In the genomic region with DNA sequence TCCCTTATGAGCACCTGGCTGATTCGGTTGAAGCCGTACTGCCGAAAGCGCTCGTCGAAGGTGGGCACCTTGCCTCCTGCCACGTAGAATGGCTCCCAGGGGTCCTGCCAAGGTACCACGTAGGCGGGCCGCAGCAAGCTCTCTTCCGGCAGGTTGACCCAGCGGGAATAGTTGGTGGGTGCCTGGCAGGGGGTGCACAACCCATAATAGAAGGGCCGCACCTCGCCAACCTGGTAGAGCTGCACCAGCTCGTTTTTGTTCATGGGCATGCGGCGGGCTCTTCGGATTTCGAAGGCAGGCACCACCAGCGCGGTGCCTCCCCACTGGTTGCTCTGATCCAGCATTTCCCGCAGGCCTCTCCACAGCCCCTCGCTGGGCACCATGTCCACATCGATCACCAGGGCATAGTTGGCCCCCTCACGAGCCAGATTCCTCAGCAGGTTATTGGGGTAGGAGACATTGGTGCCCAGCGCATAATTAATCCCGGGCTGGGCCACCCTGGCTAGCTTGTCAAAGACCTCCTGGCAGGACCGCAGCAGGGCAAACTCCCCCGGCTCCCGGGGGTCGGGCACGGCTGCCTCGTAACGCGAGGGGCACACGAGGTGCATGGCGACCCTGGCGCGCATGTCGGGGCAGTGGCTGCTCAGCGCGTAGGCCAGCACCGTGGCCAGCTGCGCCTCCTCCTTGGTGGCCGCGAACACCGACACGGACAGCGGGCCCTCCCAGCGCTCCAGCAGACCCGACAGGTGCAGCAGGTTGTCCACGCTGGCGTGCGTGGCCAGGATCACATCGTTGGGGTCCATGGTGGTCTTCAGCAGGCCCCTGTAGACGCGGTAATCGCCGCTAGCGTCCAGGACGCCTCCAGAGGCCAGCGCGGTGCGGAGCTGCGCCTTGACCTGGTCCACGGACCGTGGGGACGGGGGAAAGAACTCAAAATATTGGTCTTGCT, we compare ENCODE assay signal across 6 cellular contexts. TPM values are rescaled to one million over a fixed set of nuclear protein-coding genes. Genes with fewer than 3 reads are reported as not detected.
DNase-seq lines count a peak whose midpoint lies in the region; ATAC-seq and TF ChIP-seq lines count a peak whose summit lies in the region.

No MANE protein-coding gene starts in this region.

- H3K4me1 ChIP-seq in thoracic aorta (ENCODE audit: control insufficient read depth in 1 of 2, low read depth in 2 of 2), result peaks cover 25 to 41% of the 10 kb centered on the region in 2 donors

- no peaks in the 10 kb centered on the region for H3K9me3 ChIP-seq in thoracic aorta

- H3K27me3 ChIP-seq in thoracic aorta (replicated peaks; ENCODE audit: insufficient read depth), result no peaks in the 10 kb centered on the region

- intact Hi-C loops in Right ventricle myocardium superior (cut with DNase I), result no loop called here

- H3K27ac ChIP-seq in thoracic aorta, result peak overlapping the region; percentile 84

- DNase-seq in stimulated activated CD4-positive, alpha-beta T cell treated with anti-CD3 and anti-CD28 coated beads, Interleukin-15, amount 100 ng/mL, for 24 hours, result peak; percentile 20
- no peak for DNase-seq in stimulated activated CD4-positive, alpha-beta T cell treated with anti-CD3 and anti-CD28 coated beads, Interleukin-1b, Interleukin-23, amount 100 ng/mL, for 48 hours
- no peak for DNase-seq in Right ventricle myocardium superior
- no peak for DNase-seq in thoracic aorta (ENCODE audit: low spot score)

- ATAC-seq in Right ventricle myocardium superior (ENCODE audit: poor library complexity) (peak; percentile 18), thoracic aorta (ENCODE audit: insufficient number of reproducible peaks, low FRiP score, low read depth) (no peak), GM19328 (IDR thresholded peaks at IDR 0.05; ENCODE audit: unreplicated experiment) (no peak), GM18867 (IDR thresholded peaks at IDR 0.05; ENCODE audit: unreplicated experiment) (no peak)

- no peak for TF ChIP-seq CTCF in thoracic aorta (IDR thresholded peaks at IDR 0.05)

- peaks cover under 1% of the 10 kb centered on the region for H3K36me3 ChIP-seq in thoracic aorta

- H3K4me3 ChIP-seq in thoracic aorta, result peak overlapping the region; percentile 94

RNA-seq across cellular contexts. Expression of a gene that starts 0.7 kb away (rescaled TPM):
- total RNA-seq in Right ventricle myocardium superior, result 51.3 TPM
- 10 to 100 TPM; 15.7 to 34.1 TPM for total RNA-seq in thoracic aorta

RNA-seq across cellular contexts. Expression of a gene that starts 1.8 kb away (rescaled TPM):
- total RNA-seq in Right ventricle myocardium superior (15.1 TPM), thoracic aorta (10 to 100 TPM; 35.0 to 48.1 TPM)

RNA-seq across cellular contexts. Expression of a gene that starts 10.5 kb away (rescaled TPM):
- total RNA-seq in Right ventricle myocardium superior (1.0 TPM), thoracic aorta (1 to 10 TPM; 7.7 to 7.8 TPM)

RNA-seq across cellular contexts. Expression of a gene that starts 24.8 kb away (rescaled TPM):
- total RNA-seq in Right ventricle myocardium superior (16.3 TPM), thoracic aorta (1 to 10 TPM; 2.5 to 3.0 TPM)

RNA-seq across cellular contexts. Expression of a gene that starts 29.9 kb away (rescaled TPM):
- total RNA-seq in Right ventricle myocardium superior, result 15.7 TPM
- 10 to 100 TPM; 22.9 to 32.4 TPM for total RNA-seq in thoracic aorta
